ENCODE assay signal across 17 cellular contexts in genomic region chr6:92159046-92159445, GRCh38.
"Had no signal": no experiment of that assay in that cellular context is flagged by ENCODE, and none has a peak within 500 bp of the region (broad histone marks: within the 10 kb centered on the region; RNA-seq: fewer than 3 reads in every experiment).

No MANE protein-coding gene starts in this region.

- H3K36me3 ChIP-seq: left lung, sigmoid colon, thoracic aorta, upper lobe of right lung had no signal

- H3K27me3 Mint-ChIP-seq: activated CD4-positive, alpha-beta T cell treated with anti-CD3 and anti-CD28 coated beads, Interleukin-2, amount 10 ng/mL, durations not matched to agents 24 days and 14 days; activated CD8-positive, alpha-beta T cell treated with anti-CD3 and anti-CD28 coated beads for 36 hours; activated T-helper 17 cell treated with anti-CD3 and anti-CD28 coated beads, Interleukin-2, amount 50 U/mL, for 72 hours; natural killer cell treated with Interleukin-12 subunit alpha and Interleukin-12 subunit beta and Interleukin-15 and Interleukin-18, amount 100 ng/mL, for 72 hours; stimulated activated naive B cell treated with anti-CD40 and anti-IgM and Interleukin-4, amounts not matched to agents 10 μg/mL and 1 μg/mL and 100 μg/mL, for 72 hours had no signal

- H3K27ac ChIP-seq: left lung, sigmoid colon, thoracic aorta, upper lobe of right lung had no signal

- DNase-seq: activated CD4-positive, alpha-beta T cell treated with anti-CD3 and anti-CD28 coated beads, Interleukin-2, amount 10 ng/mL, durations not matched to agents 24 days and 14 days; activated CD8-positive, alpha-beta T cell treated with anti-CD3 and anti-CD28 coated beads for 36 hours; activated naive CD4-positive, alpha-beta T cell; activated T-cell treated with anti-CD3 and anti-CD28 coated beads, Interleukin-2, amount 50 U/mL, for 1 hour; caudate nucleus; foreskin melanocyte; head of caudate nucleus; left lung; nucleus accumbens; sigmoid colon; stimulated activated naive B cell treated with anti-CD40 and anti-IgM and Interleukin-4, amounts not matched to agents 10 μg/mL and 1 μg/mL and 100 μg/mL, for 72 hours; upper lobe of right lung had no signal

- H3K4me3 Mint-ChIP-seq: activated CD4-positive, alpha-beta T cell treated with anti-CD3 and anti-CD28 coated beads, Interleukin-2, amount 10 ng/mL, durations not matched to agents 24 days and 14 days; activated CD8-positive, alpha-beta T cell treated with anti-CD3 and anti-CD28 coated beads for 36 hours; activated T-helper 17 cell treated with anti-CD3 and anti-CD28 coated beads, Interleukin-2, amount 50 U/mL, for 72 hours; brain; mesothelial cell of epicardium; natural killer cell treated with Interleukin-12 subunit alpha and Interleukin-12 subunit beta and Interleukin-15 and Interleukin-18, amount 100 ng/mL, for 72 hours; stimulated activated naive B cell treated with anti-CD40 and anti-IgM and Interleukin-4, amounts not matched to agents 10 μg/mL and 1 μg/mL and 100 μg/mL, for 72 hours had no signal

- H3K9me3 Mint-ChIP-seq: activated CD4-positive, alpha-beta T cell treated with anti-CD3 and anti-CD28 coated beads, Interleukin-2, amount 10 ng/mL, durations not matched to agents 24 days and 14 days; mesothelial cell of epicardium had no signal

- ATAC-seq: activated CD8-positive, alpha-beta T cell treated with anti-CD3 and anti-CD28 coated beads for 36 hours; activated T-helper 17 cell treated with anti-CD3 and anti-CD28 coated beads, Interleukin-2, amount 50 U/mL, for 72 hours; left lung; natural killer cell treated with Interleukin-12 subunit alpha and Interleukin-12 subunit beta and Interleukin-15 and Interleukin-18, amount 100 ng/mL, for 72 hours; stimulated activated naive B cell treated with anti-CD40 and anti-IgM and Interleukin-4, amounts not matched to agents 10 μg/mL and 1 μg/mL and 100 μg/mL, for 72 hours; upper lobe of right lung had no signal

- H3K36me3 Mint-ChIP-seq: brain; mesothelial cell of epicardium; natural killer cell treated with Interleukin-12 subunit alpha and Interleukin-12 subunit beta and Interleukin-15 and Interleukin-18, amount 100 ng/mL, for 72 hours; stimulated activated naive B cell treated with anti-CD40 and anti-IgM and Interleukin-4, amounts not matched to agents 10 μg/mL and 1 μg/mL and 100 μg/mL, for 72 hours had no signal

- H3K4me1 ChIP-seq: left lung, sigmoid colon, upper lobe of right lung had no signal

- H3K4me1 Mint-ChIP-seq: activated CD4-positive, alpha-beta T cell treated with anti-CD3 and anti-CD28 coated beads, Interleukin-2, amount 10 ng/mL, durations not matched to agents 24 days and 14 days; activated T-helper 17 cell treated with anti-CD3 and anti-CD28 coated beads, Interleukin-2, amount 50 U/mL, for 72 hours; brain; mesothelial cell of epicardium; stimulated activated naive B cell treated with anti-CD40 and anti-IgM and Interleukin-4, amounts not matched to agents 10 μg/mL and 1 μg/mL and 100 μg/mL, for 72 hours had no signal

- H3K27me3 ChIP-seq: left lung, sigmoid colon, upper lobe of right lung had no signal

- H3K4me3 ChIP-seq: left lung, sigmoid colon, thoracic aorta, upper lobe of right lung had no signal

- H3K27ac Mint-ChIP-seq: activated CD4-positive, alpha-beta T cell treated with anti-CD3 and anti-CD28 coated beads, Interleukin-2, amount 10 ng/mL, durations not matched to agents 24 days and 14 days; activated CD8-positive, alpha-beta T cell treated with anti-CD3 and anti-CD28 coated beads for 36 hours; activated T-helper 17 cell treated with anti-CD3 and anti-CD28 coated beads, Interleukin-2, amount 50 U/mL, for 72 hours; brain; mesothelial cell of epicardium; natural killer cell treated with Interleukin-12 subunit alpha and Interleukin-12 subunit beta and Interleukin-15 and Interleukin-18, amount 100 ng/mL, for 72 hours; stimulated activated naive B cell treated with anti-CD40 and anti-IgM and Interleukin-4, amounts not matched to agents 10 μg/mL and 1 μg/mL and 100 μg/mL, for 72 hours had no signal
